In the genomic region with DNA sequence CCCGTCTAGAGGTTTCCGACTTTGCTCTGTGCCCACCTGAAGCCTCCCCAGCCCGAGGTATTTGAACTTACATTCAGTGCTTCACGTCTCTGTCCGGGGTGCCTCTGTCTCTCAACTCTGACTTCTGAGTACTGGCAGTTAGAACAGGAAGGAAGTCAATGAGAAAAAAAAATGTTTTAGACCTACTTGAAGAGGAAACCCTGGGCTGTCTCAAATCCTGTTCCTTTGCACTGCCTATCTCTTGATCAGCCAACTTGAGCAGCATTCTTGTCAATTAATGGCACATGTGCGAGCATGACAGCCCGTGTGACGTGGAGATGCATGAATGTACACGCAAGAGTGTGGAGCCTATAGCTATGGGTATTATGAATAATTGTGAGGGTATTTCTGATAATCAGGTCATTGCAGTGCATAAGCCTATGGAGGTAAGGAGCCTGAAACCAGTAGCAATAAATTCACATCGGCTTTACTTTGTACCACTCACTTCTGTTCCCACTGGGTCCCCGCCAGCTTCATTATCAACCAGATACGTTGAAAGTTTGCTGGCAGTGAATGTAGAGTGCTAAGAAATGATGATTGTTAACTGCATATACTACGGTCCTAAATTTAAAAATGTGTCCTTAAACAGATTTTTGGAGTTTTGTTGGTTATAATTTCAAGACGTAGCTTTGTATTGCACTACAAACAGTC, we compare ENCODE assay signal across 8 cellular contexts.
DNase-seq lines count a peak whose midpoint lies in the region; ATAC-seq lines count a peak whose summit lies in the region.

A gene (minus strand): TSS at position 136 of the 690 bp plus-strand sequence. CDS start 10,889 bp downstream, outside the sequence.

- H3K27me3 ChIP-seq in adipocyte (replicated peaks; ENCODE audit: control insufficient read depth, insufficient read depth, low read length): no peaks in the 10 kb centered on the region

- peaks cover 10% of the 10 kb centered on the region for H3K4me1 ChIP-seq in adipocyte (ENCODE audit: control insufficient read depth, insufficient read depth, low read length)

- peak within 1 kb of the TSS; percentile 93 for H3K27ac ChIP-seq in SK-N-MC

- DNase-seq in SK-N-MC (ENCODE audit: low read depth, low spot score) (peak; percentile 81), adipocyte (ENCODE audit: low read depth) (no peak), left kidney (ENCODE audit: low read depth, low spot score) (peak; percentile 17), NCI-H526 treated with DMSO at 0.1 percent for 48 hours (lab: John Stamatoyannopoulos, UW) (no peak), epidermal melanocyte (ENCODE audit: insufficient read length, low spot score) (no peak)
- peak; percentile 50 to 56 for DNase-seq in stimulated activated CD8-positive, alpha-beta memory T cell treated with anti-CD3 and anti-CD28 coated beads, Interleukin-7, amount 100 ng/mL, for 1 hour (ENCODE audit: low read depth in 2 of 2)

- peak within 1 kb of the TSS; percentile 57 for H3K9ac ChIP-seq in SK-N-MC (ENCODE audit: insufficient read length)
- peak within 1 kb of the TSS; percentile 28 for H3K9ac ChIP-seq in adipocyte (ENCODE audit: low read length)

- ATAC-seq in GM18873 (IDR thresholded peaks at IDR 0.05; ENCODE audit: low FRiP score, unreplicated experiment): peak; percentile 77
- peak; percentile 63 for ATAC-seq in HG03064 (IDR thresholded peaks at IDR 0.05; ENCODE audit: low read depth, unreplicated experiment)

- H3K4me3 ChIP-seq in SK-N-MC (peak within 1 kb of the TSS; percentile 75), adipocyte (ENCODE audit: low read length) (peak within 1 kb of the TSS; percentile 66)

- no peaks in the 10 kb centered on the region for H3K36me3 ChIP-seq in SK-N-MC (ENCODE audit: insufficient read depth, low read length)
- H3K36me3 ChIP-seq in adipocyte (ENCODE audit: control insufficient read depth, insufficient read depth, low read length, severe bottlenecking): no peaks in the 10 kb centered on the region

- no peaks in the 10 kb centered on the region for H3K9me3 ChIP-seq in SK-N-MC (ENCODE audit: low read depth, low read length)
- H3K9me3 ChIP-seq in adipocyte (ENCODE audit: control insufficient read depth, low read length): no peaks in the 10 kb centered on the region

Comparison
In these comparisons a context has a peak if more than half of its experiments do, and no peak if none do; other contexts are left out.
1. DNase-seq: peak in SK-N-MC (single experiment), left kidney (single experiment) and stimulated activated CD8-positive, alpha-beta memory T cell treated with anti-CD3 and anti-CD28 coated beads, Interleukin-7, amount 100 ng/mL, for 1 hour (2 of 2); none in adipocyte (single experiment), NCI-H526 treated with DMSO at 0.1 percent for 48 hours (single experiment) and epidermal melanocyte (single experiment).